In genomic region chr9:122941560-122942234, GRCh38 we compare ENCODE assay signal across 9 cellular contexts. TPM values are rescaled to one million over a fixed set of nuclear protein-coding genes. Genes with fewer than 3 reads are reported as not detected.
DNase-seq lines count a peak whose midpoint lies in the region; ATAC-seq, FAIRE-seq and TF ChIP-seq lines count a peak whose summit lies in the region.
"Had no signal": no experiment of that assay in that cellular context is flagged by ENCODE, and none has a peak within 500 bp of the region (broad histone marks: within the 10 kb centered on the region; RNA-seq: fewer than 3 reads in every experiment).

No MANE protein-coding gene starts in this region.

- no peaks in the 10 kb centered on the region for H3K9me3 Mint-ChIP-seq in activated naive CD4-positive, alpha-beta T cell treated with anti-CD3 and anti-CD28 coated beads, Interleukin-2, amount 50 U/mL, for 72 hours

- peak overlapping the region; percentile 93 to 98 for H3K27ac Mint-ChIP-seq in activated naive CD4-positive, alpha-beta T cell treated with anti-CD3 and anti-CD28 coated beads, Interleukin-2, amount 50 U/mL, for 72 hours

- ATAC-seq in activated naive CD4-positive, alpha-beta T cell treated with anti-CD3 and anti-CD28 coated beads, Interleukin-2, amount 50 U/mL, for 72 hours: no peak
- ATAC-seq in right cardiac atrium: peak; percentile 4 to 10
- no peak for ATAC-seq in activated CD4-positive, CD25-positive, alpha-beta regulatory T cell treated with anti-CD3 and anti-CD28 coated beads, Interleukin-2, amount 50 U/mL, for 24 hours

- 9% methylated on average over 18 of the region's 18 CpGs for WGBS in right cardiac atrium

- H3K27ac ChIP-seq in right cardiac atrium (ENCODE audit: low read length) (peak overlapping the region; percentile 71), rectal smooth muscle tissue (ENCODE audit: low read depth, low read length) (peak overlapping the region; percentile 96)

- H3K27me3 ChIP-seq in right cardiac atrium (ENCODE audit: control insufficient read depth, insufficient read depth): no peaks in the 10 kb centered on the region
- no peaks in the 10 kb centered on the region for H3K27me3 ChIP-seq in rectal smooth muscle tissue (ENCODE audit: control insufficient read depth, insufficient read depth, low read length)

- H3K9me3 ChIP-seq in right cardiac atrium (ENCODE audit: control insufficient read depth, low read length): no peaks in the 10 kb centered on the region

- H3K36me3 ChIP-seq in rectal smooth muscle tissue (ENCODE audit: control insufficient read depth, insufficient read depth, low read length): peaks cover 1% of the 10 kb centered on the region

- H3K4me1 ChIP-seq in right cardiac atrium (ENCODE audit: control insufficient read depth, insufficient read depth, low read length) (peaks cover 3% of the 10 kb centered on the region), rectal smooth muscle tissue (ENCODE audit: control insufficient read depth, insufficient read depth, low read length) (peaks cover 22% of the 10 kb centered on the region)

- FAIRE-seq in HTR-8/SVneo (lab: Jason Lieb, UNC): no peak
- FAIRE-seq: TTC549 had no signal

- TF ChIP-seq CTCF in GM10248 (IDR thresholded peaks at IDR 0.05; ENCODE audit: control extremely low read depth, extremely low read depth, low read depth, missing control alignments): no peak

- H3K9ac ChIP-seq in rectal smooth muscle tissue (ENCODE audit: low read length): peak overlapping the region; percentile 93

- intact Hi-C loops in right cardiac atrium (cut with DNase I): no loop called here

- POLR2A ChIA-PET in GM10248 (lab: Yijun Ruan, JAX): interaction anchor here (1.3 to 2.4 kb wide), 2 partner anchors 10 to 29 kb away, joined by 3 to 8 read pairs; partner anchors contain the start of genes ZBTB26 and ZBTB6

- H3K4me3 ChIP-seq in right cardiac atrium (ENCODE audit: low read length): peak overlapping the region; percentile 85
- H3K4me3 ChIP-seq in rectal smooth muscle tissue (ENCODE audit: low read length): peak overlapping the region; percentile 97

- peaks cover 10 to 14% of the 10 kb centered on the region in 2 donors for H3K36me3 Mint-ChIP-seq in activated naive CD4-positive, alpha-beta T cell treated with anti-CD3 and anti-CD28 coated beads, Interleukin-2, amount 50 U/mL, for 72 hours

- DNase-seq in EH (ENCODE audit: low read depth): peak; percentile 73
- DNase-seq in HTR-8/SVneo (ENCODE audit: insufficient read length, low spot score): peak; percentile 15
- no peak for DNase-seq in activated naive CD4-positive, alpha-beta T cell treated with anti-CD3 and anti-CD28 coated beads, Interleukin-2, amount 50 U/mL, for 72 hours (ENCODE audit: low spot score in 2 of 2)
- no peak for DNase-seq in right cardiac atrium
- DNase-seq in central memory CD4-positive, alpha-beta T cell: no peak
- DNase-seq in GM10248 (ENCODE audit: extremely low spot score): no peak

- CTCF ChIA-PET in GM10248 (lab: Yijun Ruan, JAX): interaction anchor here (0.8 kb wide), 1 partner anchor 50 kb away, joined by 3 read pairs; no protein-coding TSS in a partner anchor

RNA-seq across cellular contexts. Expression of gene RABGAP1, which starts 0.9 kb away (rescaled TPM):
- 10 to 100 TPM; 35.6 to 44.2 TPM for total RNA-seq in activated naive CD4-positive, alpha-beta T cell treated with anti-CD3 and anti-CD28 coated beads, Interleukin-2, amount 50 U/mL, for 72 hours
- total RNA-seq in right cardiac atrium: 10 to 100 TPM; 45.3 to 56.7 (median 51.3) TPM
- 15.2 TPM for polyA plus RNA-seq in right cardiac atrium

RNA-seq across cellular contexts. Expression of gene ZBTB26, which starts 10.4 kb away (rescaled TPM):
- 1 to 10 TPM; 6.6 to 7.7 TPM for total RNA-seq in activated naive CD4-positive, alpha-beta T cell treated with anti-CD3 and anti-CD28 coated beads, Interleukin-2, amount 50 U/mL, for 72 hours
- 1 to 10 TPM; 4.7 to 5.8 (median 5.1) TPM for total RNA-seq in right cardiac atrium
- 2.3 TPM for polyA plus RNA-seq in right cardiac atrium

RNA-seq across cellular contexts. Expression of gene ZBTB6, which starts 28.6 kb away (rescaled TPM):
- 10 to 100 TPM in 1 of 2 donors, 1 to 10 TPM in 1; 8.2 to 18.7 TPM for total RNA-seq in activated naive CD4-positive, alpha-beta T cell treated with anti-CD3 and anti-CD28 coated beads, Interleukin-2, amount 50 U/mL, for 72 hours
- total RNA-seq in right cardiac atrium: 1 to 10 TPM; 6.6 to 7.0 (median 6.8) TPM
- 2.9 TPM for polyA plus RNA-seq in right cardiac atrium

RNA-seq across cellular contexts. Expression of gene RC3H2, which starts 36.5 kb away (rescaled TPM):
- total RNA-seq in activated naive CD4-positive, alpha-beta T cell treated with anti-CD3 and anti-CD28 coated beads, Interleukin-2, amount 50 U/mL, for 72 hours: 10 to 100 TPM; 30.5 to 38.6 TPM
- total RNA-seq in right cardiac atrium: 10 to 100 TPM; 38.2 to 42.1 (median 40.0) TPM
- 11.5 TPM for polyA plus RNA-seq in right cardiac atrium

Comparison
In these comparisons a context has a peak if more than half of its experiments do, and no peak if none do; other contexts are left out.
1. DNase-seq: peak in EH (single experiment) and HTR-8/SVneo (single experiment); none in activated naive CD4-positive, alpha-beta T cell treated with anti-CD3 and anti-CD28 coated beads, Interleukin-2, amount 50 U/mL, for 72 hours (0 of 2), right cardiac atrium (0 of 3), central memory CD4-positive, alpha-beta T cell (single experiment) and GM10248 (single experiment).
2. ATAC-seq: peak in right cardiac atrium (2 of 2); none in activated naive CD4-positive, alpha-beta T cell treated with anti-CD3 and anti-CD28 coated beads, Interleukin-2, amount 50 U/mL, for 72 hours (0 of 2) and activated CD4-positive, CD25-positive, alpha-beta regulatory T cell treated with anti-CD3 and anti-CD28 coated beads, Interleukin-2, amount 50 U/mL, for 24 hours (0 of 2).